Comparison of ENCODE assay signal across 18 cellular contexts in genomic region chr14:34364201-34364600, GRCh38.
"Had no signal": no experiment of that assay in that cellular context is flagged by ENCODE, and none has a peak within 500 bp of the region (broad histone marks: within the 10 kb centered on the region; RNA-seq: fewer than 3 reads in every experiment).

No MANE protein-coding gene starts in this region.

- H3K4me3 Mint-ChIP-seq: activated CD4-positive, alpha-beta T cell treated with anti-CD3 and anti-CD28 coated beads, Interleukin-2, amount 10 ng/mL, durations not matched to agents 7 days and 5 days; activated naive CD8-positive, alpha-beta T cell treated with anti-CD3 and anti-CD28 coated beads, Interleukin-2, amount 10 ng/mL, durations not matched to agents 7 days and 5 days; activated T-helper 1 cell treated with anti-CD3 and anti-CD28 coated beads, Interleukin-12 subunit alpha, Interleukin-12 subunit beta, Interleukin-2, Interleukin-4 antibody, amounts not matched to agents 30 ng/mL and 10 ng/mL and 1 ng/mL, durations not matched to agents 14 hours and 24 hours and 36 hours; endodermal cell; natural killer cell; stimulated activated memory B cell treated with anti-CD40 and anti-IgM and Interleukin-4, amounts not matched to agents 10 μg/mL and 1 μg/mL and 100 μg/mL, for 72 hours had no signal

- H3K36me3 ChIP-seq: brain microvascular endothelial cell, esophagus muscularis mucosa, neutrophil, thyroid gland, uterus had no signal

- H3K9me3 ChIP-seq: esophagus muscularis mucosa, neutrophil, thyroid gland, uterus had no signal

- H3K36me3 Mint-ChIP-seq: activated naive CD8-positive, alpha-beta T cell treated with anti-CD3 and anti-CD28 coated beads, Interleukin-2, amount 10 ng/mL, durations not matched to agents 7 days and 5 days; natural killer cell; stimulated activated memory B cell treated with anti-CD40 and anti-IgM and Interleukin-4, amounts not matched to agents 10 μg/mL and 1 μg/mL and 100 μg/mL, for 72 hours had no signal

- H3K27ac Mint-ChIP-seq: activated CD4-positive, alpha-beta T cell treated with anti-CD3 and anti-CD28 coated beads, Interleukin-2, amount 10 ng/mL, durations not matched to agents 7 days and 5 days; activated naive CD8-positive, alpha-beta T cell treated with anti-CD3 and anti-CD28 coated beads, Interleukin-2, amount 10 ng/mL, durations not matched to agents 7 days and 5 days; activated T-helper 1 cell treated with anti-CD3 and anti-CD28 coated beads, Interleukin-12 subunit alpha, Interleukin-12 subunit beta, Interleukin-2, Interleukin-4 antibody, amounts not matched to agents 30 ng/mL and 10 ng/mL and 1 ng/mL, durations not matched to agents 14 hours and 24 hours and 36 hours; endodermal cell; natural killer cell; stimulated activated memory B cell treated with anti-CD40 and anti-IgM and Interleukin-4, amounts not matched to agents 10 μg/mL and 1 μg/mL and 100 μg/mL, for 72 hours had no signal

- ATAC-seq: natural killer cell; stimulated activated memory B cell treated with anti-CD40 and anti-IgM and Interleukin-4, amounts not matched to agents 10 μg/mL and 1 μg/mL and 100 μg/mL, for 72 hours had no signal

- H3K4me1 Mint-ChIP-seq: natural killer cell; stimulated activated memory B cell treated with anti-CD40 and anti-IgM and Interleukin-4, amounts not matched to agents 10 μg/mL and 1 μg/mL and 100 μg/mL, for 72 hours had no signal

- H3K27ac ChIP-seq: brain microvascular endothelial cell, dorsolateral prefrontal cortex, neutrophil, thyroid gland, uterus had no signal

- H3K9me3 Mint-ChIP-seq: activated CD4-positive, alpha-beta T cell treated with anti-CD3 and anti-CD28 coated beads, Interleukin-2, amount 10 ng/mL, durations not matched to agents 7 days and 5 days; activated naive CD8-positive, alpha-beta T cell treated with anti-CD3 and anti-CD28 coated beads, Interleukin-2, amount 10 ng/mL, durations not matched to agents 7 days and 5 days; activated T-helper 1 cell treated with anti-CD3 and anti-CD28 coated beads, Interleukin-12 subunit alpha, Interleukin-12 subunit beta, Interleukin-2, Interleukin-4 antibody, amounts not matched to agents 30 ng/mL and 10 ng/mL and 1 ng/mL, durations not matched to agents 14 hours and 24 hours and 36 hours; endodermal cell; natural killer cell; stimulated activated memory B cell treated with anti-CD40 and anti-IgM and Interleukin-4, amounts not matched to agents 10 μg/mL and 1 μg/mL and 100 μg/mL, for 72 hours had no signal

- H3K4me3 ChIP-seq: dorsolateral prefrontal cortex, esophagus muscularis mucosa, thyroid gland, uterus had no signal

- H3K4me1 ChIP-seq: uterus had no signal

- H3K27me3 ChIP-seq: brain microvascular endothelial cell, dorsolateral prefrontal cortex, esophagus muscularis mucosa, neutrophil, thyroid gland, uterus had no signal

- DNase-seq: activated CD4-positive, alpha-beta T cell treated with anti-CD3 and anti-CD28 coated beads, Interleukin-2, amount 10 ng/mL, durations not matched to agents 7 days and 5 days; activated CD8-positive, alpha-beta memory T cell treated with anti-CD3 and anti-CD28 coated beads for 24 hours; activated naive CD4-positive, alpha-beta T cell; activated naive CD8-positive, alpha-beta T cell treated with anti-CD3 and anti-CD28 coated beads, Interleukin-2, amount 10 ng/mL, durations not matched to agents 7 days and 5 days; dorsolateral prefrontal cortex; endodermal cell; glutamatergic neuron; kidney glomerular epithelial cell; natural killer cell; posterior cingulate gyrus; stimulated activated CD4-positive, alpha-beta T cell treated with anti-CD3 and anti-CD28 coated beads, Interleukin-2, amount 100 ng/mL, for 48 hours; thyroid gland; uterus had no signal
